Comparison of ENCODE assay signal across 22 cellular contexts in genomic region chr11:73245461-73245860, GRCh38. TPM values are rescaled to one million over a fixed set of nuclear protein-coding genes. Genes with fewer than 3 reads are reported as not detected.
DNase-seq lines count a peak whose midpoint lies in the region; ATAC-seq, FAIRE-seq and TF ChIP-seq lines count a peak whose summit lies in the region.
"Had no signal": no experiment of that assay in that cellular context is flagged by ENCODE, and none has a peak within 500 bp of the region (broad histone marks: within the 10 kb centered on the region; RNA-seq: fewer than 3 reads in every experiment).

No MANE protein-coding gene starts in this region.

- FAIRE-seq in kidney (lab: Jason Lieb, UNC), result no peak

- intact Hi-C loops in IMR-90 (cut with micrococcal nuclease), result no loop called here
- intact Hi-C loops in kidney (cut with DNase I), result no loop called here
- intact Hi-C loops in PC-9 (cut with micrococcal nuclease; ENCODE audit: unreplicated experiment), result no loop called here

- H4K20me1 ChIP-seq in IMR-90 (ENCODE audit: insufficient read depth, low read length), result no peaks in the 10 kb centered on the region
- H4K20me1 ChIP-seq in PC-9 (ENCODE audit: insufficient read depth), result no peaks in the 10 kb centered on the region
- H4K20me1 ChIP-seq: BLaER1 had no signal

- H3F3A ChIP-seq in PC-9 (ENCODE audit: insufficient read depth, low read depth), result peaks cover 42% of the 10 kb centered on the region

- no peak overlapping the region for H3K27ac ChIP-seq in IMR-90 (ENCODE audit: insufficient read depth, low read length)
- H3K27ac ChIP-seq in kidney (ENCODE audit: low read depth in 2 of 2, low read length in 2 of 2), result no peak overlapping the region
- H3K27ac ChIP-seq in PC-9, result no peak overlapping the region
- H3K27ac ChIP-seq: 22Rv1, BLaER1 had no signal

- no peak overlapping the region; the same call in 1 of the 2 replicates for H2AK5ac ChIP-seq in IMR-90 (ENCODE audit: low read depth, low read length)

- H2BK5ac ChIP-seq in IMR-90 (ENCODE audit: low read depth, low read length, poor library complexity, severe bottlenecking), result no peak overlapping the region

- DNase-seq in NCI-H146 (lab: John Stamatoyannopoulos, UW) (peak; percentile 18), NCI-H146 treated with DMSO at 0.1 percent for 48 hours (lab: John Stamatoyannopoulos, UW; ENCODE audit: unreplicated experiment) (no peak), IMR-90 (no peak), kidney (peak; percentile 35), PC-9 (no peak)
- no peak for DNase-seq in stimulated activated naive CD4-positive, alpha-beta T cell treated with Interleukin-2 at 50 U/mL for 16 hours (lab: John Stamatoyannopoulos, UW)
- no peak for DNase-seq in stimulated activated CD4-positive, alpha-beta T cell treated with anti-CD3 and anti-CD28 coated beads, Interleukin-2, amount 100 ng/mL, for 24 hours
- DNase-seq: CD8-positive, alpha-beta T cell; DMS79 treated with DMSO at 0.1 percent for 48 hours; HCEC 1CT; Kasumi-1; MM.1S; NCI-H1092 treated with DMSO at 0.1 percent for 48 hours; NCI-H187; NCI-H345; NCI-H526; OCI-M1 had no signal

- TF ChIP-seq CTCF in IMR-90 (conservative IDR thresholded peaks at IDR 0.05; ENCODE audit: low read depth, low read length) (no peak), kidney (IDR thresholded peaks at IDR 0.05; ENCODE audit: borderline replicate concordance, extremely low read depth, insufficient read depth) (no peak), PC-9 (conservative IDR thresholded peaks at IDR 0.05) (no peak)

- no peak overlapping the region for H2BK120ac ChIP-seq in IMR-90 (ENCODE audit: low read depth, low read length)

- H3K9me3 ChIP-seq in IMR-90 (ENCODE audit: control insufficient read depth, insufficient read depth, low read length), result no peaks in the 10 kb centered on the region
- H3K9me3 ChIP-seq in kidney (ENCODE audit: control insufficient read depth in 1 of 2, low read length in 2 of 2), result no peaks in the 10 kb centered on the region
- no peaks in the 10 kb centered on the region for H3K9me3 ChIP-seq in skeletal muscle satellite cell (replicated peaks; ENCODE audit: low read length)
- H3K9me3 ChIP-seq in PC-9 (ENCODE audit: insufficient read depth, low read depth), result no peaks in the 10 kb centered on the region
- H3K9me3 ChIP-seq: BLaER1 had no signal

- H2AK9ac ChIP-seq in IMR-90 (replicated peaks; ENCODE audit: low read depth, low read length, poor library complexity), result no peak overlapping the region

- no peak for TF ChIP-seq POLR2A in IMR-90 (IDR thresholded peaks at IDR 0.05; ENCODE audit: low read depth, low read length)

- H3K79me2 ChIP-seq in PC-9 (ENCODE audit: low read depth), result no peaks in the 10 kb centered on the region

- no peak overlapping the region for H4K91ac ChIP-seq in IMR-90 (ENCODE audit: insufficient read depth, low read depth, low read length)

- H2BK15ac ChIP-seq in IMR-90 (ENCODE audit: low read depth, low read length), result no peak overlapping the region

- in situ Hi-C loops in IMR-90 (cut with MboI; ENCODE audit: low sequenced_read_pairs), result no loop called here

- H3K9me2 ChIP-seq in PC-9 (ENCODE audit: insufficient read depth), result no peaks in the 10 kb centered on the region

- H3K4me2 ChIP-seq in IMR-90 (ENCODE audit: low read depth, low read length), result no peak overlapping the region
- H3K4me2 ChIP-seq in skeletal muscle satellite cell (ENCODE audit: low read length), result peak overlapping the region; percentile 42
- H3K4me2 ChIP-seq in PC-9, result no peak overlapping the region
- H3K4me2 ChIP-seq: BLaER1 had no signal

- no peak overlapping the region; the same call in 1 of the 2 replicates for H2BK20ac ChIP-seq in IMR-90 (ENCODE audit: low read depth, low read length)

- H3K4me3 ChIP-seq in IMR-90 (ENCODE audit: insufficient read depth, low read depth, low read length), result no peak overlapping the region
- H3K4me3 ChIP-seq in kidney (ENCODE audit: low read length in 2 of 2), result no peak overlapping the region
- no peak overlapping the region for H3K4me3 ChIP-seq in skeletal muscle satellite cell (ENCODE audit: low read length)
- H3K4me3 ChIP-seq in PC-9, result no peak overlapping the region
- H3K4me3 ChIP-seq: BLaER1 had no signal

- H4K8ac ChIP-seq in IMR-90 (ENCODE audit: low read depth in 2 of 2, low read length in 2 of 2), result no peak overlapping the region

- 0 out of 2 replicates have a peak overlapping the region, but pooled peaks have one; percentile 28 for H4K5ac ChIP-seq in IMR-90 (ENCODE audit: low read depth, low read length)

- H3K4me1 ChIP-seq in IMR-90 (ENCODE audit: control insufficient read depth, insufficient read depth, low read length), result peaks cover 4% of the 10 kb centered on the region
- peaks cover 7 to 9% of the 10 kb centered on the region in 2 donors for H3K4me1 ChIP-seq in kidney (ENCODE audit: control insufficient read depth in 1 of 2, insufficient read depth in 1 of 2, low read depth in 1 of 2, low read length in 2 of 2)
- H3K4me1 ChIP-seq in skeletal muscle satellite cell (ENCODE audit: control insufficient read depth, insufficient read depth, low read length), result peaks cover 31% of the 10 kb centered on the region
- peaks cover 30% of the 10 kb centered on the region for H3K4me1 ChIP-seq in PC-9 (replicated peaks; ENCODE audit: insufficient read depth)

- TF ChIP-seq RAD21 in IMR-90 (IDR thresholded peaks at IDR 0.05; ENCODE audit: low read length), result no peak

- WGBS in IMR-90 (ENCODE audit: extremely low coverage in 2 of 2, insufficient read length in 1 of 2), 2 experiments, result no CpG with 5 or more reads among the region's 6 CpGs

- no peak overlapping the region for H3K23ac ChIP-seq in IMR-90 (ENCODE audit: low read depth, low read length)

- CTCF ChIA-PET in IMR-90 (lab: Yijun Ruan, JAX) (no interaction called here), PC-9 (lab: Charles Lee) (interaction anchor here (0.6 to 0.8 kb wide), 2 partner anchors 12 to 52 kb away, joined by 3 to 4 read pairs; no protein-coding TSS in a partner anchor)

- H3K36me3 ChIP-seq in IMR-90 (ENCODE audit: control insufficient read depth, insufficient read depth, low read length) (no peaks in the 10 kb centered on the region), kidney (ENCODE audit: control insufficient read depth in 1 of 2, insufficient read depth in 2 of 2, low read length in 2 of 2) (no peaks in the 10 kb centered on the region), skeletal muscle satellite cell (ENCODE audit: insufficient read depth, low read length) (no peaks in the 10 kb centered on the region), PC-9 (ENCODE audit: low read depth) (peaks cover 12% of the 10 kb centered on the region; the same call in 1 of the 2 replicates)
- H3K36me3 ChIP-seq: BLaER1 had no signal

- H3K4ac ChIP-seq in IMR-90 (ENCODE audit: low read depth, low read length), result no peak overlapping the region

- ATAC-seq in IMR-90 (ENCODE audit: low read depth), result no peak
- ATAC-seq: CD8-positive, alpha-beta T cell had no signal

- POLR2A ChIA-PET in IMR-90 (lab: Charles Lee; ENCODE audit: unreplicated experiment) (interaction anchor here (0.6 kb wide), 1 partner anchor 347 kb away, joined by 3 read pairs; no protein-coding TSS in a partner anchor), PC-9 (lab: Charles Lee; ENCODE audit: unreplicated experiment) (no interaction called here)

- no peak overlapping the region for H3K18ac ChIP-seq in IMR-90 (ENCODE audit: low read depth, low read length)

- H3K14ac ChIP-seq in IMR-90 (replicated peaks; ENCODE audit: low read depth, low read length), result 0 out of 2 replicates have a peak overlapping the region, but pooled peaks have one; percentile 15

- H3K9me1 ChIP-seq in IMR-90 (ENCODE audit: insufficient read depth, low read length), result peaks cover 4% of the 10 kb centered on the region; the same call in 1 of the 2 replicates

- BruUV-seq in IMR-90 (replicated peaks; lab: Mats Ljungman, UMichigan) (no TSS peak), PC-9 (replicated peaks; lab: Mats Ljungman, UMichigan) (no TSS peak)

- H2AFZ ChIP-seq in IMR-90 (replicated peaks; ENCODE audit: low read length, poor library complexity) (peak overlapping the region; percentile 9), PC-9 (no peak overlapping the region)

- H3K79me1 ChIP-seq in IMR-90 (ENCODE audit: low read depth in 1 of 2, low read length in 2 of 2), result no peaks in the 10 kb centered on the region

- H3K56ac ChIP-seq in IMR-90 (ENCODE audit: extremely low read depth, insufficient read depth, low read length), result no peak overlapping the region

- H3K27me3 ChIP-seq in IMR-90 (ENCODE audit: control insufficient read depth, insufficient read depth, low read length), result 0 out of 2 replicates have a peak, but pooled peaks cover 3% of the 10 kb centered on the region
- no peaks in the 10 kb centered on the region for H3K27me3 ChIP-seq in skeletal muscle satellite cell (ENCODE audit: control insufficient read depth, insufficient read depth, low read length)
- H3K27me3 ChIP-seq in PC-9 (ENCODE audit: insufficient read depth, low read depth), result no peaks in the 10 kb centered on the region
- H3K27me3 ChIP-seq: BLaER1 had no signal

- dilution Hi-C loops in IMR-90 (cut with HindIII; ENCODE audit: low sequenced_read_pairs, unreplicated experiment), result no loop called here

- H3K9ac ChIP-seq in IMR-90 (ENCODE audit: low read depth, low read length) (no peak overlapping the region), kidney (ENCODE audit: low read length in 2 of 2) (no peak overlapping the region), skeletal muscle satellite cell (ENCODE audit: low read depth, low read length) (no peak overlapping the region)
- H3K9ac ChIP-seq: BLaER1 had no signal

TF ChIP-seq in IMR-90, 13 proteins besides CTCF, POLR2A, EP300 and RAD21:
- TF ChIP-seq MAZ (IDR thresholded peaks at IDR 0.05; ENCODE audit: borderline replicate concordance, low read depth, low read length) (no peak), NFE2L2 (IDR thresholded peaks at IDR 0.05; ENCODE audit: low read depth, low read length) (no peak), CEBPB (IDR thresholded peaks at IDR 0.05; ENCODE audit: low read depth, low read length) (no peak)

RNA-seq across cellular contexts. Expression of gene P2RY6, which starts 26.7 kb away (rescaled TPM):
- total RNA-seq in IMR-90 (2012; rRNA removed) (under 0.01 TPM in 1 of 2 replicates, not detected in the other), kidney (17.9 TPM), PC-9 (2021) (29.7 and 34.7 TPM in 2 replicates)
- polyA plus RNA-seq in IMR-90 (2012; rRNA removed) (0.37 and 0.44 TPM in 2 replicates), kidney (ENCODE audit: insufficient read depth, low read depth, low replicate concordance) (6.7 TPM)
- 0.67 TPM in 1 of 2 replicates, not detected in the other for polyA plus RNA-seq in IMR-90 (2012; cell fraction: cytosol; rRNA removed)
- polyA plus RNA-seq in IMR-90 (2012; cell fraction: nucleus; rRNA removed; ENCODE audit: low replicate concordance), result 0.45 and 1.5 TPM in 2 replicates
- 0.25 TPM in 1 of 2 replicates, not detected in the other for total RNA-seq in skeletal muscle satellite cell (2012; rRNA removed)
- total RNA-seq: CD8-positive, alpha-beta T cell; G401; HT-29 had no signal

RNA-seq across cellular contexts. Expression of gene P2RY2, which starts 27.4 kb away (rescaled TPM):
- total RNA-seq in IMR-90 (2012; rRNA removed) (not detected in 2 replicates), kidney (9.7 TPM), PC-9 (2021) (19.8 and 22.5 TPM in 2 replicates)
- polyA plus RNA-seq in IMR-90 (2012; rRNA removed) (0.06 TPM in 1 of 2 replicates, not detected in the other), kidney (ENCODE audit: insufficient read depth, low read depth, low replicate concordance) (1.3 TPM)
- polyA plus RNA-seq in IMR-90 (2012; cell fraction: cytosol; rRNA removed), result 0.02 TPM in 1 of 2 replicates, not detected in the other
- 0.07 TPM in 1 of 2 replicates, not detected in the other for polyA plus RNA-seq in IMR-90 (2012; cell fraction: nucleus; rRNA removed; ENCODE audit: low replicate concordance)
- not detected in 2 replicates for total RNA-seq in skeletal muscle satellite cell (2012; rRNA removed)
- total RNA-seq: CD8-positive, alpha-beta T cell; G401 had no signal

Comparison
In these comparisons a context has a peak if more than half of its experiments do, and no peak if none do; other contexts are left out.
1. DNase-seq: peak in NCI-H146 (single experiment) and kidney (single experiment); none in NCI-H146 treated with DMSO at 0.1 percent for 48 hours (single experiment), IMR-90 (single experiment), stimulated activated naive CD4-positive, alpha-beta T cell treated with Interleukin-2 at 50 U/mL for 16 hours (single experiment), stimulated activated CD4-positive, alpha-beta T cell treated with anti-CD3 and anti-CD28 coated beads, Interleukin-2, amount 100 ng/mL, for 24 hours (0 of 2) and PC-9 (0 of 2).
2. RNA of gene P2RY6, which starts 26.7 kb away (total RNA-seq): 29.7 to 34.7 TPM in PC-9 and 17.9 TPM in kidney (single experiment); under 0.01 TPM in IMR-90; every median in the first group is over 10 times any median in the second.
3. RNA of gene P2RY2, which starts 27.4 kb away (total RNA-seq): 19.8 to 22.5 TPM in PC-9 and 9.7 TPM in kidney (single experiment); not detected in IMR-90; every median in the first group is over 10 times any median in the second.